In the genomic region with DNA sequence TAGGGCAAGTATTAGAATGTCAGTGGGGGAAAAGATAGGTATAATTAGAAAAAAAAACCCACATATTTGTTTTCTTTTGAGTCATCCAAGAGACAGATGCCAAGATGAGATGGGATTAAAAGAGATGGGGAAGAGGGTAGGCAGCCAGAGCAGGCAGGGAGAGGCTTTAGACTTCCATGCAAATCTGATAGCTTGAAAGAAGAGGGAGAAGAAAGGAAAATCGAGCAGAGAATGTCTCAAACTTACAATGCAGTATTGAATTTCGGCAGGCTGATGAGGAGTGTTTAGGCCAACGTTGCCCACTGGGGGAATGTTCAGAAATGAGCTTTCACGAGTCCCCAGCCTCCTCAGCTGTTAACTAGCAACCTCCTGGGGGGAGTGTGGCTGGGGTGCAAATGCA, we compare ENCODE assay signal across 16 cellular contexts.
DNase-seq lines count a peak whose midpoint lies in the region; TF ChIP-seq lines count a peak whose summit lies in the region.
"Had no signal": no experiment of that assay in that cellular context is flagged by ENCODE, and none has a peak within 500 bp of the region (broad histone marks: within the 10 kb centered on the region; RNA-seq: fewer than 3 reads in every experiment).

No MANE protein-coding gene starts in this region.

- H4K20me1 ChIP-seq in neural progenitor cell (ENCODE audit: low read depth) = no peaks in the 10 kb centered on the region

- H3K4me1 Mint-ChIP-seq in chondrocyte (ENCODE audit: low read depth) = peaks cover 36% of the 10 kb centered on the region
- peaks cover 22% of the 10 kb centered on the region for H3K4me1 Mint-ChIP-seq in neural progenitor cell
- peaks cover 2% of the 10 kb centered on the region for H3K4me1 Mint-ChIP-seq in mesothelial cell of epicardium
- H3K4me1 Mint-ChIP-seq: CD14-positive monocyte had no signal

- no peak overlapping the region for H3K4me3 Mint-ChIP-seq in chondrocyte (ENCODE audit: unreplicated experiment)
- H3K4me3 Mint-ChIP-seq in neural progenitor cell = peak overlapping the region; percentile 34
- H3K4me3 Mint-ChIP-seq in mesothelial cell of epicardium = no peak overlapping the region
- H3K4me3 Mint-ChIP-seq: activated naive CD8-positive, alpha-beta T cell; CD14-positive monocyte had no signal

- H3K27ac Mint-ChIP-seq in chondrocyte (ENCODE audit: unreplicated experiment) (peak overlapping the region; percentile 83), neural progenitor cell (peak overlapping the region; percentile 70), mesothelial cell of epicardium (no peak overlapping the region)
- H3K27ac Mint-ChIP-seq: activated naive CD8-positive, alpha-beta T cell had no signal

- H3K36me3 Mint-ChIP-seq in chondrocyte (ENCODE audit: low read depth) (peaks cover 9% of the 10 kb centered on the region), neural progenitor cell (peaks cover 10% of the 10 kb centered on the region), mesothelial cell of epicardium (peaks cover 23% of the 10 kb centered on the region)
- H3K36me3 Mint-ChIP-seq: CD14-positive monocyte had no signal

- no peak overlapping the region for H2AFZ ChIP-seq in neural progenitor cell (replicated peaks)

- no peaks in the 10 kb centered on the region for H3K79me2 ChIP-seq in neural progenitor cell (ENCODE audit: low read depth)

- H3K4me2 ChIP-seq in neural progenitor cell = peak overlapping the region; percentile 0

- DNase-seq in ELR (ENCODE audit: low read depth) (peak; percentile 79), NCI-H82 (lab: John Stamatoyannopoulos, UW) (peak; percentile 55), chondrocyte (ENCODE audit: low spot score) (no peak), neural progenitor cell (ENCODE audit: low spot score) (peak; percentile 43), NCI-H1417 treated with DMSO at 0.1 percent for 48 hours (lab: John Stamatoyannopoulos, UW) (no peak), mesothelial cell of epicardium (ENCODE audit: low spot score in 2 of 2, unreplicated experiment in 2 of 2) (no peak), uterus (no peak)
- no peak for DNase-seq in activated CD4-positive, alpha-beta T cell treated with anti-CD3 and anti-CD28 coated beads, Interleukin-2, amount 50 U/mL, for 48 hours
- DNase-seq: dermis blood vessel endothelial cell, gastrocnemius medialis, NCI-H146, NCI-H774, sigmoid colon, stomach had no signal

- no peak overlapping the region for H3K9ac ChIP-seq in neural progenitor cell

- no peaks in the 10 kb centered on the region for H3K9me3 ChIP-seq in neural progenitor cell (ENCODE audit: low read depth)
- no peaks in the 10 kb centered on the region for H3K9me3 ChIP-seq in uterus
- H3K9me3 ChIP-seq: gastrocnemius medialis, sigmoid colon, stomach had no signal

- H3F3A ChIP-seq in neural progenitor cell (ENCODE audit: low read depth) = no peaks in the 10 kb centered on the region

- H3K4me3 ChIP-seq in neural progenitor cell = no peak overlapping the region
- H3K4me3 ChIP-seq in uterus = no peak overlapping the region
- H3K4me3 ChIP-seq: gastrocnemius medialis, sigmoid colon, stomach had no signal

- H3K9me3 Mint-ChIP-seq in chondrocyte (ENCODE audit: low read depth) (no peaks in the 10 kb centered on the region), neural progenitor cell (no peaks in the 10 kb centered on the region), mesothelial cell of epicardium (peaks cover 5% of the 10 kb centered on the region)
- H3K9me3 Mint-ChIP-seq: CD14-positive monocyte had no signal

- peaks cover 16% of the 10 kb centered on the region for H3K4me1 ChIP-seq in neural progenitor cell
- no peaks in the 10 kb centered on the region for H3K4me1 ChIP-seq in uterus
- H3K4me1 ChIP-seq: gastrocnemius medialis, sigmoid colon, stomach had no signal

- H3K36me3 ChIP-seq in neural progenitor cell (no peaks in the 10 kb centered on the region), uterus (no peaks in the 10 kb centered on the region)
- H3K36me3 ChIP-seq: gastrocnemius medialis, sigmoid colon had no signal

- H3K27ac ChIP-seq in neural progenitor cell = no peak overlapping the region
- no peak overlapping the region for H3K27ac ChIP-seq in uterus
- H3K27ac ChIP-seq: gastrocnemius medialis, sigmoid colon, stomach had no signal

- intact Hi-C loops in uterus (cut with DNase I; ENCODE audit: low total_unique reads) = no loop called here

- TF ChIP-seq CTCF in chondrocyte (IDR thresholded peaks at IDR 0.05) (no peak), neural progenitor cell (IDR thresholded peaks at IDR 0.05) (peak; percentile 9), mesothelial cell of epicardium (IDR thresholded peaks at IDR 0.05; ENCODE audit: unreplicated experiment) (no peak), uterus (IDR thresholded peaks at IDR 0.05) (no peak)

- H3K27me3 ChIP-seq in neural progenitor cell (no peaks in the 10 kb centered on the region), uterus (no peaks in the 10 kb centered on the region)
- H3K27me3 ChIP-seq: gastrocnemius medialis, sigmoid colon, stomach had no signal

- TF ChIP-seq POLR2A in uterus (IDR thresholded peaks at IDR 0.05) = no peak

- H3K27me3 Mint-ChIP-seq in chondrocyte (ENCODE audit: low read depth) (no peaks in the 10 kb centered on the region), neural progenitor cell (ENCODE audit: insufficient read depth, low read depth) (peaks cover 2% of the 10 kb centered on the region), mesothelial cell of epicardium (ENCODE audit: low read depth) (no peaks in the 10 kb centered on the region)
- H3K27me3 Mint-ChIP-seq: activated naive CD8-positive, alpha-beta T cell had no signal

Comparison
In these comparisons a context has a peak if more than half of its experiments do, and no peak if none do; other contexts are left out.
1. DNase-seq: peak in ELR (single experiment), NCI-H82 (single experiment) and neural progenitor cell (single experiment); none in chondrocyte (single experiment), NCI-H1417 treated with DMSO at 0.1 percent for 48 hours (single experiment), mesothelial cell of epicardium (0 of 2), activated CD4-positive, alpha-beta T cell treated with anti-CD3 and anti-CD28 coated beads, Interleukin-2, amount 50 U/mL, for 48 hours (0 of 2) and uterus (0 of 2).